8 cellular contexts compared by ENCODE assay signal in genomic region chr5:57174850-57175525, GRCh38. TPM values are rescaled to one million over a fixed set of nuclear protein-coding genes. Genes with fewer than 3 reads are reported as not detected.
DNase-seq lines count a peak whose midpoint lies in the region; ATAC-seq lines count a peak whose summit lies in the region.

No MANE protein-coding gene starts in this region.

- H3K27ac Mint-ChIP-seq in dendritic cell treated with granulocyte-macrophage colony-stimulating factor and Interleukin-4, amounts not matched to agents 40 ng/mL and 50 ng/mL, for 4 days: peak overlapping the region; percentile 100
- H3K27ac Mint-ChIP-seq in naive thymus-derived CD4-positive, alpha-beta T cell: peak overlapping the region; percentile 92 to 100 (median 98)

- H3K36me3 Mint-ChIP-seq in dendritic cell treated with granulocyte-macrophage colony-stimulating factor and Interleukin-4, amounts not matched to agents 40 ng/mL and 50 ng/mL, for 4 days (ENCODE audit: low read depth): peaks cover 47% of the 10 kb centered on the region
- peaks cover 8 to 40% (median 27%) of the 10 kb centered on the region in 5 donors for H3K36me3 Mint-ChIP-seq in naive thymus-derived CD4-positive, alpha-beta T cell

- peaks cover 4 to 16% of the 10 kb centered on the region in 2 donors for H3K4me1 ChIP-seq in naive thymus-derived CD4-positive, alpha-beta T cell (ENCODE audit: control insufficient read depth in 2 of 2, insufficient read depth in 2 of 2, low read length in 2 of 2)

- peaks cover 0 to 9% (median 0%) of the 10 kb centered on the region in 3 experiments for H3K36me3 ChIP-seq in naive thymus-derived CD4-positive, alpha-beta T cell (ENCODE audit: control insufficient read depth in 2 of 3, insufficient read depth in 3 of 3, low read length in 3 of 3)

- ATAC-seq in naive thymus-derived CD4-positive, alpha-beta T cell: no peak
- no peak for ATAC-seq in GM21786 (IDR thresholded peaks at IDR 0.05; ENCODE audit: unreplicated experiment)

- H3K27me3 ChIP-seq in naive thymus-derived CD4-positive, alpha-beta T cell (ENCODE audit: control insufficient read depth in 2 of 2, insufficient read depth in 2 of 2, low read length in 2 of 2): no peaks in the 10 kb centered on the region

- H3K9me3 Mint-ChIP-seq in dendritic cell treated with granulocyte-macrophage colony-stimulating factor and Interleukin-4, amounts not matched to agents 40 ng/mL and 50 ng/mL, for 4 days: no peaks in the 10 kb centered on the region
- no peaks in the 10 kb centered on the region for H3K9me3 Mint-ChIP-seq in naive thymus-derived CD4-positive, alpha-beta T cell

- no peaks in the 10 kb centered on the region for H3K27me3 Mint-ChIP-seq in dendritic cell treated with granulocyte-macrophage colony-stimulating factor and Interleukin-4, amounts not matched to agents 40 ng/mL and 50 ng/mL, for 4 days
- H3K27me3 Mint-ChIP-seq in naive thymus-derived CD4-positive, alpha-beta T cell: no peaks in the 10 kb centered on the region

- DNase-seq in G401 (ENCODE audit: low spot score) (peak; percentile 35), NCI-H69 (lab: John Stamatoyannopoulos, UW) (peak; percentile 62), GOT3 (lab: John Stamatoyannopoulos, UW) (no peak), KBM-7 (no peak), HCEC 1CT (no peak)
- DNase-seq in naive thymus-derived CD4-positive, alpha-beta T cell: peak in 3 of 9 donors; percentile 21 to 28 (median 27)

- in situ Hi-C loops in G401 (cut with HindIII; ENCODE audit: low sequenced_read_pairs) (no loop called here), KBM-7 (cut with MboI; ENCODE audit: low pct_unique_long_range_greater_than_20kb, low sequenced_read_pairs) (no loop called here)

- H3K9me3 ChIP-seq in naive thymus-derived CD4-positive, alpha-beta T cell (ENCODE audit: control insufficient read depth in 2 of 3, low read length in 3 of 3): no peaks in the 10 kb centered on the region

- H3K4me3 ChIP-seq in naive thymus-derived CD4-positive, alpha-beta T cell (ENCODE audit: low read length): peak overlapping the region; percentile 95

- H3K4me3 Mint-ChIP-seq in dendritic cell treated with granulocyte-macrophage colony-stimulating factor and Interleukin-4, amounts not matched to agents 40 ng/mL and 50 ng/mL, for 4 days: peak overlapping the region; percentile 96
- H3K4me3 Mint-ChIP-seq in naive thymus-derived CD4-positive, alpha-beta T cell: peak overlapping the region; percentile 89 to 100 (median 97)

- CTCF ChIA-PET in naive thymus-derived CD4-positive, alpha-beta T cell (lab: Charles Lee): interaction anchor here (0.6 to 1.0 kb wide), 2 partner anchors 45 to 275 kb away, joined by 4 to 8 read pairs; no protein-coding TSS in a partner anchor

- peak overlapping the region; percentile 99 for H3K27ac ChIP-seq in naive thymus-derived CD4-positive, alpha-beta T cell (ENCODE audit: low read depth, low read length)

- intact Hi-C loops in dendritic cell treated with granulocyte-macrophage colony-stimulating factor and Interleukin-4, amounts not matched to agents 40 ng/mL and 50 ng/mL, for 4 days (cut with micrococcal nuclease): loop anchor here (5.0 to 10.0 kb wide), 3 partner anchors 37 to 1870 kb away; partner anchors contain the start of genes DHX29 and MTREX
- intact Hi-C loops in naive thymus-derived CD4-positive, alpha-beta T cell (cut with micrococcal nuclease): loop anchor here (1.0 to 10.0 kb wide), 12 partner anchors 14 to 1860 kb away; partner anchors contain the start of genes MAP3K1 (in 1 of the 2), PLPP1 (in 1 of the 2) and SLC38A9 (in 1 of the 2)

- peaks cover 54% of the 10 kb centered on the region for H3K4me1 Mint-ChIP-seq in dendritic cell treated with granulocyte-macrophage colony-stimulating factor and Interleukin-4, amounts not matched to agents 40 ng/mL and 50 ng/mL, for 4 days (ENCODE audit: low read depth)
- H3K4me1 Mint-ChIP-seq in naive thymus-derived CD4-positive, alpha-beta T cell: peaks cover 35 to 53% (median 44%) of the 10 kb centered on the region in 7 donors

- POLR2A ChIA-PET in naive thymus-derived CD4-positive, alpha-beta T cell (lab: Charles Lee): interaction anchor here (0.6 to 2.5 kb wide), 9 partner anchors 13 to 1252 kb away, joined by 3 to 8 read pairs (median 4); partner anchors contain the start of gene SETD9

RNA-seq across cellular contexts. Expression of gene GPBP1, which starts 1.1 kb away (rescaled TPM):
- 55.7 and 84.3 TPM in 2 replicates for total RNA-seq in G401 (2014; rRNA removed; shearing (Covaris generic))
- total RNA-seq in naive thymus-derived CD4-positive, alpha-beta T cell: 100 to 1,000 TPM in 4 of 5 experiments, 10 to 100 TPM in 1; 99.2 to 149 (median 116) TPM
- 100 to 1,000 TPM in 1 of 2 donors, 10 to 100 TPM in 1; 97.1 to 112 TPM for polyA plus RNA-seq in naive thymus-derived CD4-positive, alpha-beta T cell

Comparison
In these comparisons a context has a peak if more than half of its experiments do, and no peak if none do; other contexts are left out.
1. DNase-seq: peak in G401 (single experiment) and NCI-H69 (single experiment); none in GOT3 (single experiment), KBM-7 (single experiment) and HCEC 1CT (single experiment).